In the genomic region with DNA sequence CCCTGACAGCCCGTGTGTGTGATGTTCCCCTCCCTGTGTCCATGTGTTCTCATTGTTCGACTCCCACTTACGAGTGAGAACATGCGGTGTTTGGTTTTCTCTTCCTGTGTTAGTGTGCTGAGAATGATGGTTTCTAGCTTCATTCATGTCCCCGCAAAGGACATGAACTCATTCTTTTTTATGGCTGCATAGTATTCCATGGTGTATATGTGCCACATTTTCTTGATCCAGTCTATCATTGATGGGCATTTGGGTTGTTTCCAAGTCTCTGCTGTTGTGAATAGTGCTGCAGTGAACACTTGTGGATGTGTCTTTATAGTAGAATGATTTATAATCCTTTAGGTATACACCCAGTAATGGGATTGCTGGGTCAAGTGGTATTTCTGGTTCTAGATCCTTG, we compare ENCODE assay signal across 4 cellular contexts. TPM values are rescaled to one million over a fixed set of nuclear protein-coding genes. Genes with fewer than 3 reads are reported as not detected.
"Had no signal": no experiment of that assay in that cellular context is flagged by ENCODE, and none has a peak within 500 bp of the region (broad histone marks: within the 10 kb centered on the region; RNA-seq: fewer than 3 reads in every experiment).

No MANE protein-coding gene starts in this region.

RNA-seq across cellular contexts. Expression of gene HYAL4, which starts 6.4 kb away (rescaled TPM):
- total RNA-seq: LHCN-M2, M059J, MCF 10A, NCI-H460 had no signal
